Comparison of ENCODE assay signal across 8 cellular contexts in genomic region chr1:151539321-151540020, GRCh38. TPM values are rescaled to one million over a fixed set of nuclear protein-coding genes. Genes with fewer than 3 reads are reported as not detected.
DNase-seq lines count a peak whose midpoint lies in the region; ATAC-seq, FAIRE-seq and TF ChIP-seq lines count a peak whose summit lies in the region.

No MANE protein-coding gene starts in this region.

- WGBS in GM12878 (ENCODE audit: insufficient coverage, insufficient replicate concordance, low lambda C conversion rate, missing lambda C conversion rate), result 28% methylated on average over 7 of the region's 7 CpGs
- 6 to 14% (median 12%) methylated on average over 7 of the region's 7 CpGs for WGBS in psoas muscle, 3 donors

- no peaks in the 10 kb centered on the region for H3F3A ChIP-seq in OCI-LY1 (ENCODE audit: insufficient read depth, low read length)

- no peak for TF ChIP-seq RAD21 in GM12878 (IDR thresholded peaks at IDR 0.05; ENCODE audit: insufficient read depth, low read depth, low read length)

- SMC1A ChIA-PET in GM12878 (lab: Charles Lee; ENCODE audit: uncharacterized antibody, unreplicated experiment), result interaction anchor here (0.6 to 1.0 kb wide), 3 partner anchors 97 to 201 kb away, joined by 3 to 4 read pairs (median 3); no protein-coding TSS in a partner anchor

- no peaks in the 10 kb centered on the region for H3K79me2 ChIP-seq in OCI-LY1 (ENCODE audit: insufficient read depth, low read length)
- no peaks in the 10 kb centered on the region for H3K79me2 ChIP-seq in GM12878 (ENCODE audit: control insufficient read depth, insufficient read depth, low read length)

- TF ChIP-seq CTCF in OCI-LY1 (IDR thresholded peaks at IDR 0.05; ENCODE audit: low read length), result no peak
- TF ChIP-seq CTCF in GM12878 (IDR thresholded peaks at IDR 0.05 in 2 of 3, conservative IDR thresholded peaks at IDR 0.05 in 1 of 3; ENCODE audit: control insufficient read depth in 2 of 3, extremely low read depth in 1 of 3, insufficient read depth in 1 of 3, low read depth in 3 of 3, low read length in 3 of 3), result no peak
- no peak for TF ChIP-seq CTCF in psoas muscle (IDR thresholded peaks at IDR 0.05)

- ATAC-seq in GM21619 (IDR thresholded peaks at IDR 0.05; ENCODE audit: unreplicated experiment) (peak; percentile 42), GM12878 (peak; percentile 80), psoas muscle (peak; percentile 75 to 85 (median 83))

- H3K4me3 ChIP-seq in OCI-LY1 (ENCODE audit: low read depth, low read length, poor library complexity, severe bottlenecking), result peak overlapping the region; percentile 73
- peak overlapping the region; percentile 59; the same call in 1 of the 2 replicates for H3K4me3 ChIP-seq in GM12878
- peak overlapping the region; percentile 90 for H3K4me3 ChIP-seq in psoas muscle

- H3K4me1 ChIP-seq in OCI-LY1 (ENCODE audit: insufficient read depth, low read length, severe bottlenecking) (peaks cover 24% of the 10 kb centered on the region), GM12878 (ENCODE audit: control insufficient read depth, insufficient read depth, low read length) (peaks cover 13% of the 10 kb centered on the region), psoas muscle (peaks cover 9% of the 10 kb centered on the region)

- H3K4me2 ChIP-seq in OCI-LY1 (ENCODE audit: low read length) (peak overlapping the region; percentile 69), GM12878 (ENCODE audit: control insufficient read depth, insufficient read depth) (peak overlapping the region; percentile 90)

- peak overlapping the region; percentile 94 to 99 (median 97) for H3K4me3 Mint-ChIP-seq in IgD-negative memory B cell

- no peaks in the 10 kb centered on the region for H3K36me3 Mint-ChIP-seq in IgD-negative memory B cell

- H3K27ac ChIP-seq in OCI-LY1 (ENCODE audit: low read depth, low read length, poor library complexity, severe bottlenecking) (peak overlapping the region; percentile 93), GM12878 (ENCODE audit: control insufficient read depth, insufficient read depth) (peak overlapping the region; percentile 28), psoas muscle (peak overlapping the region; percentile 81)

- RAD21 ChIA-PET in GM12878 (lab: Charles Lee; ENCODE audit: unreplicated experiment), result interaction anchor here (1.0 to 1.3 kb wide), 2 partner anchors 101 to 342 kb away, joined by 3 read pairs; no protein-coding TSS in a partner anchor

- no TSS peak for BruUV-seq in GM12878 (replicated peaks; lab: Mats Ljungman, UMichigan)

- no peak for FAIRE-seq in GM12878 (lab: Jason Lieb, UNC)

- no peaks in the 10 kb centered on the region for H3K9me2 ChIP-seq in OCI-LY1 (ENCODE audit: low read depth, low read length)

- CTCF ChIA-PET in GM12878 (lab: Yijun Ruan, JAX), result interaction anchor here (0.8 to 1.6 kb wide), 5 partner anchors 10 to 383 kb away, joined by 3 to 4 read pairs (median 3); partner anchors contain the start of gene TNFAIP8L2

- peaks cover 5% of the 10 kb centered on the region for H3K27me3 Mint-ChIP-seq in IgD-negative memory B cell

- intact Hi-C loops in GM12878 (cut with micrococcal nuclease; ENCODE audit: unreplicated experiment) (no loop called here), psoas muscle (cut with DNase I) (loop anchor here (5.0 kb wide), 3 partner anchors 92 to 298 kb away; partner anchors contain the start of gene C2CD4D (in 1 of the 2))

- POLR2A ChIA-PET in GM12878 (lab: Charles Lee), result interaction anchor here (0.5 kb wide), 1 partner anchor 114 kb away, joined by 3 read pairs; no protein-coding TSS in a partner anchor

- H3K9me3 Mint-ChIP-seq in IgD-negative memory B cell, result no peaks in the 10 kb centered on the region

- in situ Hi-C loops in GM12878 (cut with MboI), result no loop called here

- no peak for TF ChIP-seq EP300 in GM12878 (IDR thresholded peaks at IDR 0.05; ENCODE audit: borderline replicate concordance in 1 of 2, control insufficient read depth in 1 of 2, low read depth in 2 of 2, low read length in 2 of 2)

- peak overlapping the region in 2 of 3 donors; percentile 71 to 87 for H3K27ac Mint-ChIP-seq in IgD-negative memory B cell

- no peak for TF ChIP-seq POLR2A in GM12878 (IDR thresholded peaks at IDR 0.05; ENCODE audit: low read depth, low read length)

- H2AFZ ChIP-seq in OCI-LY1 (ENCODE audit: low read length) (no peak overlapping the region), GM12878 (ENCODE audit: control insufficient read depth, low read depth, low read length) (peak overlapping the region; percentile 77)

- H3K9me3 ChIP-seq in OCI-LY1 (ENCODE audit: low read length), result no peaks in the 10 kb centered on the region
- H3K9me3 ChIP-seq in GM12878 (replicated peaks; ENCODE audit: control insufficient read depth, insufficient read depth, low read length), result no peaks in the 10 kb centered on the region
- no peaks in the 10 kb centered on the region for H3K9me3 ChIP-seq in psoas muscle

- peak; percentile 94 for DNase-seq in ELR (ENCODE audit: low read depth)
- peak; percentile 26 for DNase-seq in GM12878 (ENCODE audit: low read depth, low spot score)
- peak; percentile 13 to 49 for DNase-seq in hippocampal formation (lab: John Stamatoyannopoulos, UW)
- DNase-seq in psoas muscle, result peak; percentile 73 to 89
- no peak for DNase-seq in mesenteric fat pad (ENCODE audit: low spot score)

- H4K20me1 ChIP-seq in OCI-LY1 (ENCODE audit: insufficient read depth, low read length) (no peaks in the 10 kb centered on the region), GM12878 (ENCODE audit: control insufficient read depth, insufficient read depth) (no peaks in the 10 kb centered on the region)

- H3K9ac ChIP-seq in OCI-LY1 (ENCODE audit: low read length) (peak overlapping the region; percentile 38; the same call in 1 of the 2 replicates), GM12878 (ENCODE audit: control insufficient read depth, insufficient read depth, low read length) (no peak overlapping the region)

- H3K27me3 ChIP-seq in OCI-LY1 (ENCODE audit: insufficient read depth, low read length), result no peaks in the 10 kb centered on the region
- H3K27me3 ChIP-seq in GM12878 (replicated peaks in 1 of 2; ENCODE audit: control insufficient read depth in 2 of 2, insufficient read depth in 2 of 2, low read length in 1 of 2), result peaks cover 4 to 5% of the 10 kb centered on the region in 2 experiments
- no peaks in the 10 kb centered on the region for H3K27me3 ChIP-seq in psoas muscle (ENCODE audit: insufficient read depth in 3 of 3, low read length in 2 of 3)

- H3K36me3 ChIP-seq in OCI-LY1 (ENCODE audit: insufficient read depth, low read length) (no peaks in the 10 kb centered on the region), GM12878 (ENCODE audit: control insufficient read depth in 2 of 2, insufficient read depth in 2 of 2, low read length in 1 of 2) (no peaks in the 10 kb centered on the region), psoas muscle (ENCODE audit: insufficient read depth in 1 of 2, low read depth in 1 of 2) (no peaks in the 10 kb centered on the region)

- H3K4me1 Mint-ChIP-seq in IgD-negative memory B cell, result peaks cover 4 to 25% (median 11%) of the 10 kb centered on the region in 3 donors

TF ChIP-seq in GM12878, 131 proteins besides CTCF, POLR2A, EP300 and RAD21 (continues in another document):
- TF ChIP-seq NFYA (IDR thresholded peaks at IDR 0.05; ENCODE audit: borderline replicate concordance, low read depth, low read length) (no peak), TAF1 (IDR thresholded peaks at IDR 0.05; ENCODE audit: borderline replicate concordance, low read depth, low read length) (no peak), TCF3 (IDR thresholded peaks at IDR 0.05; ENCODE audit: borderline replicate concordance, insufficient read depth, low read depth, low read length) (peak; percentile 43; the same call in 1 of the 2 replicates)

RNA-seq across cellular contexts. Expression of gene TUFT1, which starts 0.6 kb away (rescaled TPM):
- 1.6 TPM for polyA plus RNA-seq in IgD-negative memory B cell
- total RNA-seq in GM12878 (2013; cell fraction: nucleolus; rRNA removed), result not detected in 2 replicates
- total RNA-seq in GM12878 (2014; rRNA removed), result 2.7 and 4.3 TPM in 2 replicates
- 2.9 and 3.2 TPM in 2 replicates for total RNA-seq in GM12878 (2014; rRNA removed; fragmentation: Illumina TruSeq; extraction: Trizol)
- 2.6 and 4.1 TPM in 2 replicates for total RNA-seq in GM12878 (2021)
- 0.83 TPM for polyA plus RNA-seq in GM12878 (2011; ENCODE audit: low read depth)
- polyA plus RNA-seq in GM12878 (2011; rRNA removed), result 0.08 TPM in 1 of 2 replicates, not detected in the other
- 0.05 and 0.15 TPM in 2 replicates for polyA plus RNA-seq in GM12878 (2011; cell fraction: cytosol; rRNA removed)
- 0.10 TPM in 1 of 2 replicates, not detected in the other for polyA plus RNA-seq in GM12878 (2011; cell fraction: nucleus; rRNA removed)
- 1.6 and 1.9 TPM in 2 replicates for polyA plus RNA-seq in GM12878 (2012)
- 3.6 and 4.0 TPM in 2 replicates for polyA plus RNA-seq in GM12878 (2014; fragmentation: Illumina TruSeq; extraction: Trizol)
- 1 to 10 TPM; 3.7 to 4.3 TPM for polyA plus RNA-seq in GM12878 (2014; fragmentation: Nextera tagmentation; extraction: Ambion mirVana)
- 3.2 and 4.0 TPM in 2 replicates for polyA plus RNA-seq in GM12878 (2014; rRNA removed)
- polyA plus RNA-seq in GM12878 (2016; fragmentation: Nextera tagmentation; extraction: Ambion mirVana), result 1 to 10 TPM; 2.2 to 2.8 TPM
- 0.31 TPM in 1 of 2 replicates, not detected in the other for polyA minus RNA-seq in GM12878 (2011; rRNA and poly(A)+ RNA removed)
- polyA minus RNA-seq in GM12878 (2011; cell fraction: cytosol; rRNA and poly(A)+ RNA removed), result 0.42 TPM in 1 of 2 replicates, not detected in the other
- polyA minus RNA-seq in GM12878 (2011; cell fraction: nucleus; rRNA and poly(A)+ RNA removed), result not detected in 2 replicates
- total RNA-seq in psoas muscle, result 1 to 10 TPM in 3 of 4 donors, under 1 TPM in 1; 0.97 to 5.3 (median 1.7) TPM
- polyA plus RNA-seq in psoas muscle, result 1 to 10 TPM in 2 of 3 donors, under 1 TPM in 1; 0.86 to 3.0 (median 1.1) TPM
- 6.6 TPM for total RNA-seq in mesenteric fat pad

RNA-seq across cellular contexts. Expression of gene CGN, which starts 28.3 kb away (rescaled TPM):
- polyA plus RNA-seq in IgD-negative memory B cell, result not detected
- 1.6 and 4.0 TPM in 2 replicates for total RNA-seq in GM12878 (2013; cell fraction: nucleolus; rRNA removed)
- total RNA-seq in GM12878 (2014; rRNA removed), result 2.9 and 3.9 TPM in 2 replicates
- total RNA-seq in GM12878 (2014; rRNA removed; fragmentation: Illumina TruSeq; extraction: Trizol), result 2.7 and 3.0 TPM in 2 replicates
- 6.5 and 6.6 TPM in 2 replicates for total RNA-seq in GM12878 (2021)
- 0.96 TPM for polyA plus RNA-seq in GM12878 (2011; ENCODE audit: low read depth)
- 0.11 and 0.20 TPM in 2 replicates for polyA plus RNA-seq in GM12878 (2011; rRNA removed)
- polyA plus RNA-seq in GM12878 (2011; cell fraction: cytosol; rRNA removed), result 0.01 and 0.10 TPM in 2 replicates
- 0.31 and 0.82 TPM in 2 replicates for polyA plus RNA-seq in GM12878 (2011; cell fraction: nucleus; rRNA removed)
- polyA plus RNA-seq in GM12878 (2012), result 1.7 and 1.8 TPM in 2 replicates
- polyA plus RNA-seq in GM12878 (2014; fragmentation: Illumina TruSeq; extraction: Trizol), result 6.0 and 6.5 TPM in 2 replicates
- polyA plus RNA-seq in GM12878 (2014; fragmentation: Nextera tagmentation; extraction: Ambion mirVana), result 1 to 10 TPM in 1 of 2 experiments, under 1 TPM in 1; 0.47 to 1.8 TPM
- polyA plus RNA-seq in GM12878 (2014; rRNA removed), result 3.8 and 3.9 TPM in 2 replicates
- 1 to 10 TPM; 4.1 to 5.0 TPM for polyA plus RNA-seq in GM12878 (2016; fragmentation: Nextera tagmentation; extraction: Ambion mirVana)
- polyA minus RNA-seq in GM12878 (2011; rRNA and poly(A)+ RNA removed), result 0.31 TPM in 1 of 2 replicates, not detected in the other
- polyA minus RNA-seq in GM12878 (2011; cell fraction: cytosol; rRNA and poly(A)+ RNA removed), result not detected in 2 replicates
- 0.12 and 0.67 TPM in 2 replicates for polyA minus RNA-seq in GM12878 (2011; cell fraction: nucleus; rRNA and poly(A)+ RNA removed)
- under 1 TPM in 2 of 4 donors, not detected in 2; 0.10 to 0.21 TPM for total RNA-seq in psoas muscle
- polyA plus RNA-seq in psoas muscle, result under 1 TPM; 0.03 to 0.12 (median 0.05) TPM
- total RNA-seq in mesenteric fat pad, result 0.13 TPM

Comparison
In these comparisons a context has a peak if more than half of its experiments do, and no peak if none do; other contexts are left out.
1. H3K27ac ChIP-seq: peak in every context shown above with its lines; median percentile 93 in OCI-LY1; 81 in psoas muscle; 28 in GM12878.